In the genomic region with DNA sequence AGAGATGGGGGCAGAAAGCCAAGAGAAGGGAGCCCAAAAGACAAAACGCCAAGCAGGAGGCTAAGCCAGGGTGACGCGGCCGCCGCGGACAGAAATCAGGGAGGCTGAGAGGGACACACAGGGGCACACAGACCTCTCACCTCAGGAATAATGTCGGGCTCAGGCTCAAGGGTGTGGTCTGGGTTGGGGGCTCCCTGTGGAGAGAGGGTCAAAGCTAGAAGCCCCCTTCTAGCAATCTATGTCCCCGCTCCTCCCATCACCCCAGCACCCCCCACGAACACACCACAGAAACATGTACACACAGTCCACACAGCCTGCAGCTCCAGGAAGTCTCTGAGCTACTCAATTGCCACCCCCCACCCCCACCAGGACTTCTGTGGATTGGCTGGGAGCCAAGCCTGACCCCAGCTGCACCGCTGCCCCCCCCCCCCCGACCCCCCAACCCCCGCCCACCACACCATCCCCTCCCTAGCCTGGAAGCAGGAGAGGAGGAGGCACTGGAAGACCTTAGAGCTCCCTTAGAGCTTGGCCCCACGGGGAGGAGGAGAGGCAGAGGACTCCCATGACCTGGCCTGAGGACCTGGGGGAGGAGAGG, we compare ENCODE assay signal across 8 cellular contexts. TPM values are rescaled to one million over a fixed set of nuclear protein-coding genes. Genes with fewer than 3 reads are reported as not detected.
DNase-seq lines count a peak whose midpoint lies in the region; ATAC-seq, FAIRE-seq and TF ChIP-seq lines count a peak whose summit lies in the region.

No MANE protein-coding gene starts in this region.

- H3K4me1 Mint-ChIP-seq in T-helper 17 cell = peaks cover 72% of the 10 kb centered on the region

- H3K27ac Mint-ChIP-seq in T-helper 17 cell = peak overlapping the region; percentile 98

- no peaks in the 10 kb centered on the region for H3K27me3 ChIP-seq in H7 (ENCODE audit: control insufficient read depth, insufficient read depth, low read length)

- H3K4me3 ChIP-seq in H7 (ENCODE audit: insufficient read depth, low read depth, low read length) (peak overlapping the region; percentile 34), fibroblast of mammary gland (ENCODE audit: control insufficient read depth, low read depth, low read length) (peak overlapping the region; percentile 25), retinal pigment epithelial cell (ENCODE audit: low read length) (peak overlapping the region; percentile 99)

- H3K36me3 Mint-ChIP-seq in T-helper 17 cell (ENCODE audit: low read depth) = peaks cover 4% of the 10 kb centered on the region

- FAIRE-seq in H54 (lab: Jason Lieb, UNC) = no peak

- H3K27me3 Mint-ChIP-seq in T-helper 17 cell = no peaks in the 10 kb centered on the region

- peak overlapping the region; percentile 79 for H3K4me3 Mint-ChIP-seq in T-helper 17 cell

- H3K36me3 ChIP-seq in H7 (replicated peaks; ENCODE audit: control insufficient read depth, insufficient read depth, low read length) = no peaks in the 10 kb centered on the region

- ATAC-seq in T-helper 17 cell = no peak
- ATAC-seq in HG03460 (IDR thresholded peaks at IDR 0.05; ENCODE audit: unreplicated experiment) = no peak

- DNase-seq in H7 = no peak
- DNase-seq in T-helper 17 cell = no peak
- peak; percentile 54 for DNase-seq in fibroblast of mammary gland (ENCODE audit: low read depth)
- DNase-seq in retinal pigment epithelial cell (ENCODE audit: low read depth) = no peak
- no peak for DNase-seq in H54 (ENCODE audit: insufficient read length, low spot score)
- DNase-seq in LoVo (ENCODE audit: low spot score) = no peak
- DNase-seq in central memory CD4-positive, alpha-beta T cell = no peak

- no peak for TF ChIP-seq POLR2A in H54 (IDR thresholded peaks at IDR 0.05; ENCODE audit: low read depth, low read length)

- H3K9me3 ChIP-seq in T-helper 17 cell (ENCODE audit: control insufficient read depth, low read length, poor library complexity, severe bottlenecking) = no peaks in the 10 kb centered on the region

- TF ChIP-seq CTCF in fibroblast of mammary gland (conservative IDR thresholded peaks at IDR 0.05; ENCODE audit: control insufficient read depth, insufficient read depth, low read depth, low read length) = no peak
- no peak for TF ChIP-seq CTCF in retinal pigment epithelial cell (conservative IDR thresholded peaks at IDR 0.05; ENCODE audit: low read depth, low read length)

RNA-seq across cellular contexts. Expression of a gene that starts 6.9 kb away (rescaled TPM):
- 15.8 and 18.5 TPM in 2 replicates for total RNA-seq in H7 (2014; rRNA removed; shearing (Covaris generic))
- total RNA-seq in T-helper 17 cell = 100 to 1,000 TPM; 186 to 204 TPM

RNA-seq across cellular contexts. Expression of a gene that starts 35.1 kb away (rescaled TPM):
- total RNA-seq in H7 (2014; rRNA removed; shearing (Covaris generic)) = 0.04 TPM in 1 of 2 replicates, not detected in the other
- total RNA-seq in T-helper 17 cell = 10 to 100 TPM; 11.1 to 15.0 TPM

RNA-seq across cellular contexts. Expression of a gene that starts 37.3 kb away (rescaled TPM):
- 0.21 TPM in 1 of 2 replicates, not detected in the other for total RNA-seq in H7 (2014; rRNA removed; shearing (Covaris generic))
- not detected for total RNA-seq in T-helper 17 cell

RNA-seq across cellular contexts. Expression of a gene that starts 52.8 kb away (rescaled TPM):
- not detected in 2 replicates for total RNA-seq in H7 (2014; rRNA removed; shearing (Covaris generic))
- not detected for total RNA-seq in T-helper 17 cell

Comparison
In these comparisons a context has a peak if more than half of its experiments do, and no peak if none do; other contexts are left out.
1. H3K4me3 ChIP-seq: peak in every context shown above with its lines; median percentile 99 in retinal pigment epithelial cell; 34 in H7; 25 in fibroblast of mammary gland.
2. RNA of a gene that starts 35.1 kb away (total RNA-seq): 11.1 to 15.0 TPM in T-helper 17 cell; 0.04 TPM in H7; every median in the first group is over 10 times any median in the second.